Comparison of ENCODE assay signal across 21 cellular contexts in the genomic region with DNA sequence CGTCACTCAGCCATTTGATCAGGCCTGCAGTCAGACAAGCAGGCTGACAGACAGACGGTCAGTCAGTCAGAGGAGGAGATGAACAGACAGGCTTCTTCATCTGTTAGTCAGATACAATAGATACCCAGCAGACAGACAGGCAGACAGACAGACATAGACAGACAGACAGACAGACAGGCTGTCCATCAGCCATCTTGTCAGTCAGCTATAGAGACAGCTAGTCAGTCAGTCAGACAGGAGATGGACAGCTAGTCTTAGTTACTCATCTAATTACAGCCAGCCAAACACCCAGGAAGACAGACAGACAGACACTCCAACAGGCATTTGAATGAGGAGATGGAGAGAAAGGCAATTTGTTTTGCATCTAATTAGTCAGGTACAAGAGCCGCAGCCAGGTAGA. TPM values are rescaled to one million over a fixed set of nuclear protein-coding genes. Genes with fewer than 3 reads are reported as not detected.
DNase-seq lines count a peak whose midpoint lies in the region; ATAC-seq and TF ChIP-seq lines count a peak whose summit lies in the region.
"Had no signal": no experiment of that assay in that cellular context is flagged by ENCODE, and none has a peak within 500 bp of the region (broad histone marks: within the 10 kb centered on the region; RNA-seq: fewer than 3 reads in every experiment).

No MANE protein-coding gene starts in this region.

- TF ChIP-seq POLR2A in gastroesophageal sphincter (IDR thresholded peaks at IDR 0.05) (no peak), sigmoid colon (IDR thresholded peaks at IDR 0.05) (no peak), vagina (IDR thresholded peaks at IDR 0.05) (no peak)

- H3K9me3 ChIP-seq in left ventricle myocardium inferior (replicated peaks), result no peaks in the 10 kb centered on the region
- no peaks in the 10 kb centered on the region for H3K9me3 ChIP-seq in gastroesophageal sphincter
- H3K9me3 ChIP-seq in sigmoid colon, result no peaks in the 10 kb centered on the region
- no peaks in the 10 kb centered on the region for H3K9me3 ChIP-seq in vagina
- H3K9me3 ChIP-seq: MG63 had no signal

- no peak overlapping the region for H3K4me3 ChIP-seq in left ventricle myocardium inferior
- peak overlapping the region in 1 of 2 donors; percentile 26 for H3K4me3 ChIP-seq in gastroesophageal sphincter
- no peak overlapping the region for H3K4me3 ChIP-seq in sigmoid colon
- no peak overlapping the region for H3K4me3 ChIP-seq in vagina
- H3K4me3 ChIP-seq: GM23248, MG63, neural progenitor cell, SK-N-MC, smooth muscle cell had no signal

- H3K27ac ChIP-seq in left ventricle myocardium inferior (replicated peaks) (peak overlapping the region; percentile 54), gastroesophageal sphincter (peak overlapping the region; percentile 83 to 88 (median 86)), sigmoid colon (peak overlapping the region; percentile 83 to 92 (median 86)), vagina (peak overlapping the region; percentile 72)
- H3K27ac ChIP-seq: GM23248, neural progenitor cell, SK-N-MC had no signal

- H3K36me3 ChIP-seq in left ventricle myocardium inferior, result no peaks in the 10 kb centered on the region
- no peaks in the 10 kb centered on the region for H3K36me3 ChIP-seq in gastroesophageal sphincter
- H3K36me3 ChIP-seq in sigmoid colon, result no peaks in the 10 kb centered on the region
- H3K36me3 ChIP-seq in vagina, result no peaks in the 10 kb centered on the region
- H3K36me3 ChIP-seq: neural progenitor cell had no signal

- peaks cover 18% of the 10 kb centered on the region for H3K27me3 ChIP-seq in left ventricle myocardium inferior (ENCODE audit: low read depth)
- H3K27me3 ChIP-seq in gastroesophageal sphincter, result no peaks in the 10 kb centered on the region
- no peaks in the 10 kb centered on the region for H3K27me3 ChIP-seq in sigmoid colon
- no peaks in the 10 kb centered on the region for H3K27me3 ChIP-seq in vagina
- H3K27me3 ChIP-seq: MG63, neural progenitor cell had no signal

- no peak for ATAC-seq in Right ventricle myocardium inferior
- no peak for ATAC-seq in gastroesophageal sphincter
- ATAC-seq in HG02970 (IDR thresholded peaks at IDR 0.05; ENCODE audit: low FRiP score, unreplicated experiment), result no peak
- no peak for ATAC-seq in GM18868 (IDR thresholded peaks at IDR 0.05; ENCODE audit: unreplicated experiment)
- ATAC-seq in GM18517 (IDR thresholded peaks at IDR 0.05; ENCODE audit: unreplicated experiment), result no peak
- ATAC-seq: stimulated activated naive B cell treated with anti-CD40 and anti-IgM and Interleukin-4, amounts not matched to agents 10 μg/mL and 1 μg/mL and 100 μg/mL, for 72 hours had no signal

- DNase-seq in left ventricle myocardium inferior (no peak), Right ventricle myocardium inferior (ENCODE audit: missing footprints) (no peak), sigmoid colon (no peak), vagina (ENCODE audit: extremely low spot score in 2 of 2) (no peak)
- DNase-seq: activated CD4-positive, alpha-beta T cell treated with anti-CD3 and anti-CD28 coated beads, Interleukin-2, amount 10 ng/mL, durations not matched to agents 7 days and 5 days; activated naive CD4-positive, alpha-beta T cell treated with anti-CD3 and anti-CD28 coated beads, Interleukin-2, amount 50 U/mL, for 16 hours; NCI-H1417; NCI-H510A treated with DMSO at 0.1 percent for 48 hours; stimulated activated CD4-positive, alpha-beta T cell treated with anti-CD3 and anti-CD28 coated beads, Interleukin-2, amount 100 ng/mL, for 48 hours; stimulated activated naive B cell treated with anti-CD40 and anti-IgM and Interleukin-4, amounts not matched to agents 10 μg/mL and 1 μg/mL and 100 μg/mL, for 72 hours had no signal

- H3K4me1 ChIP-seq in left ventricle myocardium inferior, result peaks cover 40% of the 10 kb centered on the region
- peaks cover 17 to 90% (median 40%) of the 10 kb centered on the region in 3 donors for H3K4me1 ChIP-seq in gastroesophageal sphincter
- H3K4me1 ChIP-seq in sigmoid colon, result peaks cover 0 to 73% (median 59%) of the 10 kb centered on the region in 4 donors
- H3K4me1 ChIP-seq in vagina, result peaks cover 27% of the 10 kb centered on the region

- WGBS in gastroesophageal sphincter (ENCODE audit: low coverage in 1 of 2), 2 donors, result 87% methylated on average over 2 to 3 of the region's 3 CpGs
- 69 to 87% methylated on average over 3 of the region's 3 CpGs for WGBS in sigmoid colon, 2 donors

- intact Hi-C loops in left ventricle myocardium inferior (cut with micrococcal nuclease), result no loop called here
- intact Hi-C loops in Right ventricle myocardium inferior (cut with DNase I), result no loop called here
- intact Hi-C loops in sigmoid colon (cut with DNase I), result loop anchor here (2.0 kb wide), 3 partner anchors 31 to 51 kb away; a partner anchor contains a TSS
- intact Hi-C loops in vagina (cut with DNase I), result no loop called here

- TF ChIP-seq CTCF in left ventricle myocardium inferior (IDR thresholded peaks at IDR 0.05; ENCODE audit: borderline replicate concordance), result no peak
- TF ChIP-seq CTCF in gastroesophageal sphincter (IDR thresholded peaks at IDR 0.05), result no peak
- no peak for TF ChIP-seq CTCF in sigmoid colon (IDR thresholded peaks at IDR 0.05)
- TF ChIP-seq CTCF in vagina (IDR thresholded peaks at IDR 0.05), result no peak

- TF ChIP-seq EP300 in gastroesophageal sphincter (IDR thresholded peaks at IDR 0.05) (no peak), sigmoid colon (IDR thresholded peaks at IDR 0.05) (no peak)

RNA-seq across cellular contexts. Expression of a gene that starts 36.4 kb away (rescaled TPM):
- total RNA-seq in left ventricle myocardium inferior (0.77 TPM), Right ventricle myocardium inferior (0.81 TPM), gastroesophageal sphincter (10 to 100 TPM; 26.3 to 44.1 (median 38.0) TPM), sigmoid colon (10 to 100 TPM; 11.8 to 20.6 (median 18.8) TPM), vagina (2.0 TPM)
- polyA plus RNA-seq in sigmoid colon, result 1 to 10 TPM in 1 of 3 donors, under 1 TPM in 1, not detected in 1; under 0.01 to 2.5 TPM
- total RNA-seq: A673, RPMI7951, smooth muscle cell had no signal
- polyA plus RNA-seq: smooth muscle cell had no signal
